8 cellular contexts compared by ENCODE assay signal in genomic region chr16:1772908-1773702, GRCh38. TPM values are rescaled to one million over a fixed set of nuclear protein-coding genes. Genes with fewer than 3 reads are reported as not detected.
A peak's percentile ranks its signal among the peaks of the same experiment; 100 is the strongest.
DNase-seq lines count a peak whose midpoint lies in the region; ATAC-seq and TF ChIP-seq lines count a peak whose summit lies in the region.

TSS of gene MRPS34 (minus strand) at chr16:1773134. CDS start at chr16:1773119, 15 bp downstream.

- peak within 1 kb of the TSS; percentile 81 to 93 (median 84) for H3K27ac ChIP-seq in right lobe of liver

- H3K36me3 ChIP-seq in right lobe of liver, result peaks cover 0 to 22% (median 2%) of the 10 kb centered on the region in 4 donors

- TF ChIP-seq POLR2A in right lobe of liver (IDR thresholded peaks at IDR 0.05), result peak; percentile 51

- H3K4me3 ChIP-seq in right lobe of liver, result peak within 1 kb of the TSS; percentile 94 to 100 (median 98)

- WGBS in right lobe of liver (ENCODE audit: insufficient coverage, low coverage, low lambda C conversion rate, missing lambda C conversion rate), result 0% methylated on average over 3 of the region's 108 CpGs

- peak; percentile 85 for DNase-seq in 8988T
- peak; percentile 6 for DNase-seq in NCI-H524 treated with DMSO at 0.1 percent for 48 hours (lab: John Stamatoyannopoulos, UW)
- DNase-seq in activated CD4-positive, alpha-beta T cell treated with anti-CD3 and anti-CD28 coated beads, Interleukin-2, amount 50 U/mL, for 24 hours (ENCODE audit: low read depth in 1 of 2, low spot score in 1 of 2), result peak; percentile 74 to 78
- peak; percentile 68 to 86 for DNase-seq in dermis microvascular lymphatic vessel endothelial cell (ENCODE audit: low read depth in 2 of 2)
- DNase-seq in right lobe of liver, result peak; percentile 87
- DNase-seq in stimulated activated CD4-positive, alpha-beta T cell treated with anti-CD3 and anti-CD28 coated beads, Interleukin-4, amount 100 ng/mL, for 24 hours, result peak; percentile 80

- ATAC-seq in GM18517 (IDR thresholded peaks at IDR 0.05; ENCODE audit: unreplicated experiment), result peak; percentile 43
- peak; percentile 39 for ATAC-seq in HG03196 (IDR thresholded peaks at IDR 0.05; ENCODE audit: unreplicated experiment)
- peak; percentile 60 to 77 (median 69) for ATAC-seq in right lobe of liver

- H3K9me3 ChIP-seq in right lobe of liver, result no peaks in the 10 kb centered on the region

- peaks cover 0 to 22% (median 6%) of the 10 kb centered on the region in 4 donors for H3K4me1 ChIP-seq in right lobe of liver

- peak; percentile 70 to 90 (median 79) for TF ChIP-seq CTCF in right lobe of liver (IDR thresholded peaks at IDR 0.05)

- H3K27me3 ChIP-seq in right lobe of liver, result no peaks in the 10 kb centered on the region

- intact Hi-C loops in right lobe of liver (cut with DNase I), result no loop called here

RNA-seq across cellular contexts. Expression of gene MRPS34, which starts in this region (rescaled TPM):
- 48.1 and 58.2 TPM in 2 replicates for total RNA-seq in dermis microvascular lymphatic vessel endothelial cell
- 10 to 100 TPM; 42.5 to 90.5 (median 52.9) TPM for total RNA-seq in right lobe of liver

Comparison
In these comparisons a context has a peak if more than half of its experiments do, and no peak if none do; other contexts are left out.
1. Peak in every context shown above with its lines: DNase-seq, ATAC-seq, H3K4me3 ChIP-seq and H3K27ac ChIP-seq.
2. DNase-seq: peak in every context shown above with its lines; median percentile 87 in right lobe of liver; 85 in 8988T; 80 in stimulated activated CD4-positive, alpha-beta T cell treated with anti-CD3 and anti-CD28 coated beads, Interleukin-4, amount 100 ng/mL, for 24 hours; 77 in dermis microvascular lymphatic vessel endothelial cell; 76 in activated CD4-positive, alpha-beta T cell treated with anti-CD3 and anti-CD28 coated beads, Interleukin-2, amount 50 U/mL, for 24 hours; 6 in NCI-H524 treated with DMSO at 0.1 percent for 48 hours.